30 cellular contexts compared by ENCODE assay signal in the genomic region with DNA sequence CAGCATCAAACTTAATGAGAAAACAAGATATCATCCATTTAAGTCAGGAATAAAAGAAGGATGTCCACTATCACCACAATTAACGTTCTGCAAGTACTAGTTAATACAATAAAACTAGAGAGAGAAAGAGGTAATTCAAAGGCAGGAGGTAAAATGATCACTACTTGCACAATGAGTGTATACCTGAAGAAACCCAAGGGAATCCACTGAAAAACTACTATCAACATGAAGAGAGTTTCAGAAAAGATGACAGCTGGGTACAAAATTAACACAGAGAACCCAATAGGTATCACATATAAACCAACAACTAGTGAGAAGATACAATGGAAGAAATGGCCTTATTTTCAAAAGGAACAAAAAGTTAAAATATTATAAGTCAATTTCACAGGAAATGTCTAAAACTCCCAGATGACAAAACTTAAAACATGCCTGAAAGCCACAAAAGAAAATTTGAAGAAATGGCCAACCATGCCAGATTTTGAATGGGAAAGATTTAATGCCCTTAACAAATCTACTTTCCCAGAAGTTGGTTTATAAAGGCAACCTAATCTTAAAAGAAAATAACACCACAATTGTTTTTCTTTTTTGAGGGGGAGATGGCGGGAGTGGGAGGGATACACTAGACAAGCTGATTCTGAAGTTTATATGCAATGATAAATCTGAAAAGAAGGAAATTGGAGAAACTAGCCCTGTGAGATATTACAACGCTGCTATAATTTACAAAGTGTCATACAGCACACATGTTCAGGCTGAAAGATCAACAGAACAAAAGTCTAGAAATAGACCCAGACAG. TPM values are rescaled to one million over a fixed set of nuclear protein-coding genes. Genes with fewer than 3 reads are reported as not detected.
DNase-seq lines count a peak whose midpoint lies in the region; ATAC-seq, FAIRE-seq and TF ChIP-seq lines count a peak whose summit lies in the region.
"Had no signal": no experiment of that assay in that cellular context is flagged by ENCODE, and none has a peak within 500 bp of the region (broad histone marks: within the 10 kb centered on the region; RNA-seq: fewer than 3 reads in every experiment).

No MANE protein-coding gene starts in this region.

- peaks cover 1% of the 10 kb centered on the region for H3K79me1 ChIP-seq in neuronal stem cell (ENCODE audit: low read depth, low read length)

- H3K14ac ChIP-seq in neuronal stem cell (ENCODE audit: low read length): no peak overlapping the region

- WGBS in neuronal stem cell (ENCODE audit: extremely low coverage in 2 of 2, insufficient read length in 2 of 2, insufficient replicate concordance in 1 of 2), 2 donors: no CpG with 5 or more reads among the region's 3 CpGs

- H2BK15ac ChIP-seq in neuronal stem cell (ENCODE audit: low read length): no peak overlapping the region

- H3K4me1 Mint-ChIP-seq in CD4-positive, alpha-beta T cell (ENCODE audit: low read depth): peaks cover 88% of the 10 kb centered on the region
- H3K4me1 Mint-ChIP-seq in activated T-helper 2 cell treated with anti-CD3 and anti-CD28 coated beads, Interferon-gamma antibody, Interleukin-2, Interleukin-4, amounts not matched to agents 10 μg/mL and 5 μg/mL and 100 μg/mL, durations not matched to agents 14 hours and 24 hours and 36 hours (ENCODE audit: low read depth): peaks cover 60% of the 10 kb centered on the region
- peaks cover 33% of the 10 kb centered on the region for H3K4me1 Mint-ChIP-seq in mesothelial cell of epicardium

- H2BK12ac ChIP-seq in neuronal stem cell (ENCODE audit: low read length): no peak overlapping the region

- no peak overlapping the region for H2BK120ac ChIP-seq in neuronal stem cell (ENCODE audit: low read depth, low read length)

- peaks cover 16% of the 10 kb centered on the region for H3K36me3 Mint-ChIP-seq in CD4-positive, alpha-beta T cell (ENCODE audit: low read depth)
- peaks cover 54% of the 10 kb centered on the region for H3K36me3 Mint-ChIP-seq in activated T-helper 2 cell treated with anti-CD3 and anti-CD28 coated beads, Interferon-gamma antibody, Interleukin-2, Interleukin-4, amounts not matched to agents 10 μg/mL and 5 μg/mL and 100 μg/mL, durations not matched to agents 14 hours and 24 hours and 36 hours (ENCODE audit: low read depth)
- peaks cover 5% of the 10 kb centered on the region for H3K36me3 Mint-ChIP-seq in mesothelial cell of epicardium

- intact Hi-C loops in CD4-positive, alpha-beta T cell (cut with DNase I, micrococcal nuclease): no loop called here
- intact Hi-C loops in activated T-helper 2 cell treated with anti-CD3 and anti-CD28 coated beads, Interferon-gamma antibody, Interleukin-2, Interleukin-4, amounts not matched to agents 10 μg/mL and 5 μg/mL and 100 μg/mL, durations not matched to agents 14 hours and 24 hours and 36 hours (cut with micrococcal nuclease): no loop called here

- H2AK5ac ChIP-seq in neuronal stem cell (ENCODE audit: low read depth, low read length): no peak overlapping the region

- no peak for ATAC-seq in CD4-positive, alpha-beta T cell (ENCODE audit: poor library complexity)

- H3K18ac ChIP-seq in neuronal stem cell (ENCODE audit: low read length): no peak overlapping the region

- no peak overlapping the region for H3K4ac ChIP-seq in neuronal stem cell (ENCODE audit: low read length)

- no peaks in the 10 kb centered on the region for H3K9me3 ChIP-seq in CD4-positive, alpha-beta T cell (ENCODE audit: control insufficient read depth, low read length)
- no peaks in the 10 kb centered on the region for H3K9me3 ChIP-seq in neuronal stem cell (replicated peaks in 1 of 2; ENCODE audit: control insufficient read depth in 2 of 2, insufficient read depth in 1 of 2, low read depth in 1 of 2, low read length in 2 of 2)
- H3K9me3 ChIP-seq: ascending aorta, BLaER1, colonic mucosa, tibial artery, vagina had no signal

- H4K8ac ChIP-seq in neuronal stem cell (ENCODE audit: low read depth, low read length): no peak overlapping the region

- no peak overlapping the region for H3K23ac ChIP-seq in neuronal stem cell (ENCODE audit: low read depth, low read length, poor library complexity)

- H3K4me1 ChIP-seq in neuronal stem cell (ENCODE audit: control insufficient read depth in 2 of 2, insufficient read depth in 1 of 2, low read depth in 1 of 2, low read length in 2 of 2): peaks cover 0 to 3% of the 10 kb centered on the region in 2 donors
- H3K4me1 ChIP-seq: colonic mucosa had no signal

- POLR2A ChIA-PET in CD4-positive, alpha-beta T cell (lab: Charles Lee): no interaction called here

- no peak overlapping the region for H3K4me3 Mint-ChIP-seq in CD4-positive, alpha-beta T cell
- H3K4me3 Mint-ChIP-seq in activated T-helper 2 cell treated with anti-CD3 and anti-CD28 coated beads, Interferon-gamma antibody, Interleukin-2, Interleukin-4, amounts not matched to agents 10 μg/mL and 5 μg/mL and 100 μg/mL, durations not matched to agents 14 hours and 24 hours and 36 hours (ENCODE audit: low read depth): no peak overlapping the region
- H3K4me3 Mint-ChIP-seq in mesothelial cell of epicardium: no peak overlapping the region

- H3K9ac ChIP-seq in neuronal stem cell (ENCODE audit: low read depth, low read length, poor library complexity): no peak overlapping the region
- H3K9ac ChIP-seq: BLaER1 had no signal

- FAIRE-seq in GM19239 (lab: Jason Lieb, UNC): peak; percentile 37
- FAIRE-seq: GM12891, kidney had no signal

- no peaks in the 10 kb centered on the region for H3K27me3 ChIP-seq in CD4-positive, alpha-beta T cell (ENCODE audit: control insufficient read depth, insufficient read depth, low read length)
- no peaks in the 10 kb centered on the region for H3K27me3 ChIP-seq in neuronal stem cell (ENCODE audit: control insufficient read depth in 3 of 3, insufficient read depth in 3 of 3, low read depth in 1 of 3, low read length in 3 of 3)
- H3K27me3 ChIP-seq: ascending aorta, BLaER1, cardiac muscle cell, colonic mucosa, tibial artery, vagina had no signal

- CTCF ChIA-PET in CD4-positive, alpha-beta T cell (lab: Charles Lee): interaction anchor here (1.2 kb wide), 1 partner anchor 8 kb away, joined by 3 read pairs; no protein-coding TSS in a partner anchor

- no peak overlapping the region for H2BK5ac ChIP-seq in neuronal stem cell (ENCODE audit: low read length)

- H3K27ac Mint-ChIP-seq in CD4-positive, alpha-beta T cell: peak overlapping the region; percentile 1
- peak overlapping the region; percentile 24 for H3K27ac Mint-ChIP-seq in activated T-helper 2 cell treated with anti-CD3 and anti-CD28 coated beads, Interferon-gamma antibody, Interleukin-2, Interleukin-4, amounts not matched to agents 10 μg/mL and 5 μg/mL and 100 μg/mL, durations not matched to agents 14 hours and 24 hours and 36 hours
- H3K27ac Mint-ChIP-seq in mesothelial cell of epicardium: peak overlapping the region; percentile 65
- H3K27ac Mint-ChIP-seq: activated naive CD4-positive, alpha-beta T cell treated with anti-CD3 and anti-CD28 coated beads, Interleukin-2, amount 50 U/mL, for 72 hours had no signal

- H3K27ac ChIP-seq in CD4-positive, alpha-beta T cell (ENCODE audit: low read depth, low read length): no peak overlapping the region
- H3K27ac ChIP-seq in neuronal stem cell (replicated peaks; ENCODE audit: low read length): no peak overlapping the region
- H3K27ac ChIP-seq: ascending aorta, BLaER1, cardiac muscle cell, colonic mucosa, tibial artery, vagina had no signal

- H4K91ac ChIP-seq in neuronal stem cell (ENCODE audit: low read depth, low read length, poor library complexity): no peak overlapping the region

- DNase-seq in CD4-positive, alpha-beta T cell: no peak
- DNase-seq in GM19239 (ENCODE audit: insufficient read length, low spot score) (no peak), mesothelial cell of epicardium (ENCODE audit: low spot score in 2 of 2, unreplicated experiment in 2 of 2) (no peak), activated gamma-delta T cell (lab: John Stamatoyannopoulos, UW) (no peak), neuronal stem cell (ENCODE audit: low spot score) (no peak), LoVo (ENCODE audit: low spot score) (no peak)
- no peak for DNase-seq in activated T-helper 2 cell treated with anti-CD3 and anti-CD28 coated beads, Interferon-gamma antibody, Interleukin-2, Interleukin-4, amounts not matched to agents 10 μg/mL and 5 μg/mL and 100 μg/mL, durations not matched to agents 14 hours and 24 hours and 36 hours (ENCODE audit: low spot score)
- DNase-seq: activated CD4-positive, alpha-beta T cell treated with anti-CD3 and anti-CD28 coated beads, Interleukin-2, amount 50 U/mL, for 1 hour; colonic mucosa; effector memory CD4-positive, alpha-beta T cell; EL; erythroblast; foreskin fibroblast; HCEC 1CT; head of caudate nucleus; kidney; MV-4-11; naive B cell; NCI-H1436 treated with DMSO at 0.1 percent for 48 hours; NCI-H2171; NCI-H510A; stimulated activated CD4-positive, alpha-beta T cell treated with anti-CD3 and anti-CD28 coated beads, Interleukin-4, amount 100 ng/mL, for 1 hour; T1000; tibial artery had no signal

- H3K4me2 ChIP-seq in neuronal stem cell (ENCODE audit: insufficient read depth, low read length, poor library complexity, severe bottlenecking): no peak overlapping the region
- H3K4me2 ChIP-seq: BLaER1 had no signal

- no peak overlapping the region for H3K4me3 ChIP-seq in neuronal stem cell (ENCODE audit: low read length in 2 of 2)
- H3K4me3 ChIP-seq: ascending aorta, BLaER1, cardiac muscle cell, colonic mucosa, tibial artery, vagina had no signal

- H3K27me3 Mint-ChIP-seq in CD4-positive, alpha-beta T cell: no peaks in the 10 kb centered on the region
- H3K27me3 Mint-ChIP-seq in activated T-helper 2 cell treated with anti-CD3 and anti-CD28 coated beads, Interferon-gamma antibody, Interleukin-2, Interleukin-4, amounts not matched to agents 10 μg/mL and 5 μg/mL and 100 μg/mL, durations not matched to agents 14 hours and 24 hours and 36 hours (ENCODE audit: low read depth): no peaks in the 10 kb centered on the region
- no peaks in the 10 kb centered on the region for H3K27me3 Mint-ChIP-seq in mesothelial cell of epicardium (ENCODE audit: low read depth)
- H3K27me3 Mint-ChIP-seq: naive B cell had no signal

- TF ChIP-seq CTCF in CD4-positive, alpha-beta T cell (IDR thresholded peaks at IDR 0.05): no peak
- TF ChIP-seq CTCF in mesothelial cell of epicardium (IDR thresholded peaks at IDR 0.05; ENCODE audit: unreplicated experiment): no peak

- no peaks in the 10 kb centered on the region for H3K9me3 Mint-ChIP-seq in CD4-positive, alpha-beta T cell
- peaks cover 5% of the 10 kb centered on the region for H3K9me3 Mint-ChIP-seq in activated T-helper 2 cell treated with anti-CD3 and anti-CD28 coated beads, Interferon-gamma antibody, Interleukin-2, Interleukin-4, amounts not matched to agents 10 μg/mL and 5 μg/mL and 100 μg/mL, durations not matched to agents 14 hours and 24 hours and 36 hours
- H3K9me3 Mint-ChIP-seq in mesothelial cell of epicardium: peaks cover 11% of the 10 kb centered on the region
- H3K9me3 Mint-ChIP-seq: activated naive CD4-positive, alpha-beta T cell treated with anti-CD3 and anti-CD28 coated beads, Interleukin-2, amount 50 U/mL, for 72 hours; naive B cell had no signal

- no peak overlapping the region for H2AFZ ChIP-seq in neuronal stem cell (ENCODE audit: low read length)

- H3K36me3 ChIP-seq in neuronal stem cell (replicated peaks in 1 of 2; ENCODE audit: control insufficient read depth in 2 of 2, insufficient read depth in 2 of 2, low read length in 2 of 2): no peaks in the 10 kb centered on the region
- H3K36me3 ChIP-seq: cardiac muscle cell, colonic mucosa, tibial artery, vagina had no signal

RNA-seq across cellular contexts. Expression of gene VPS26C, which starts 17.8 kb away (rescaled TPM):
- 10 to 100 TPM; 31.8 to 36.0 TPM for total RNA-seq in CD4-positive, alpha-beta T cell
- 58.0 and 59.4 TPM in 2 replicates for total RNA-seq in activated T-helper 2 cell treated with anti-CD3 and anti-CD28 coated beads, Interferon-gamma antibody, Interleukin-2, Interleukin-4, amounts not matched to agents 10 μg/mL and 5 μg/mL and 100 μg/mL, durations not matched to agents 14 hours and 24 hours and 36 hours
- 37.6 to 45.0 TPM (median 42.4 TPM) in 3 replicates for total RNA-seq in mesothelial cell of epicardium
- 31.0 TPM for polyA plus RNA-seq in neuronal stem cell (2013, experiment 1 of 2)
- 30.0 TPM for polyA plus RNA-seq in neuronal stem cell (2013, experiment 2 of 2)

Comparison
In these comparisons a context has a peak if more than half of its experiments do, and no peak if none do; other contexts are left out.
1. H3K27ac Mint-ChIP-seq: peak in every context shown above with its lines; median percentile 65 in mesothelial cell of epicardium; 24 in activated T-helper 2 cell treated with anti-CD3 and anti-CD28 coated beads, Interferon-gamma antibody, Interleukin-2, Interleukin-4, amounts not matched to agents 10 μg/mL and 5 μg/mL and 100 μg/mL, durations not matched to agents 14 hours and 24 hours and 36 hours; 1 in CD4-positive, alpha-beta T cell.